Comparison of ENCODE assay signal across 6 cellular contexts in the genomic region with DNA sequence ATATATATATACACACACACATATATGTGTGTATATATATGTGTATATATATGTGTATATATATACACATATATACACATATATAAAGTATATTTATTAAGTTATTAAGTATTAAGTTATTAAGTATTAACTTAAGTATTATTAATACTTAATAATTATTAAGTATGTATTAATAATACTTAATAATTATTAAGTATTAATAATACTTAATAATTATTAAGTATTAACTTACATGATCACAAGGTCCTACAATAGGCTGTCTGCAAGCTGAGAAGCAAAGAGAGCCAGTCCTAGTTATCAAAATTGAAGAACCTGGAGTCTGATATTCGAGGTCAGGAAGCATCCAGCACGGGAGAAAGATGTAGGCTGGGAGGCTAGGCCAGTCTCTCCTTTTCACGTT.
A peak's percentile ranks its signal among the peaks of the same experiment; 100 is the strongest.
DNase-seq lines count a peak whose midpoint lies in the region; ATAC-seq, FAIRE-seq and TF ChIP-seq lines count a peak whose summit lies in the region.
"Not testable (repeated sequence)": the region's sequence is repeated elsewhere in the genome, so short reads cannot be mapped to it uniquely, and the experiment has no call there.

No MANE protein-coding gene starts in this region.

- H3K27me3 ChIP-seq in KMS-11 (ENCODE audit: insufficient read depth, low read depth); pancreas: not testable (repeated sequence)

- not testable (repeated sequence) for H3K9me3 ChIP-seq in pancreas

- WGBS in pancreas, 2 donors, result 68 to 72% methylated on average over 3 of the region's 3 CpGs

- H3K36me3 Mint-ChIP-seq in WTC11, result not testable (repeated sequence)

- H3K9ac ChIP-seq in KMS-11, result not testable (repeated sequence)

- not testable (repeated sequence) for H3K27ac Mint-ChIP-seq in WTC11

- intact Hi-C loops in pancreas (cut with DNase I), result not testable (repeated sequence)

- peaks cover 73% of the 10 kb centered on the region for H3K4me1 ChIP-seq in KMS-11 (ENCODE audit: low read depth, poor library complexity, severe bottlenecking)
- not testable (repeated sequence) for H3K4me1 ChIP-seq in pancreas

- not testable (repeated sequence) for H3K36me3 ChIP-seq in KMS-11 (ENCODE audit: insufficient read depth); pancreas

- peak overlapping the region; percentile 58 for H3K4me2 ChIP-seq in KMS-11

- not testable (repeated sequence) for TF ChIP-seq CTCF in KMS-11 (conservative IDR thresholded peaks at IDR 0.05; ENCODE audit: low read depth, low read length); WTC11 (IDR thresholded peaks at IDR 0.05); pancreas (IDR thresholded peaks at IDR 0.05)

- POLR2A ChIA-PET in WTC11 (lab: Charles Lee), result not testable (repeated sequence)

- not testable (repeated sequence) for H3K9me3 Mint-ChIP-seq in WTC11

- peak; percentile 58 for FAIRE-seq in colon (lab: Jason Lieb, UNC)
- FAIRE-seq in frontal cortex (lab: Jason Lieb, UNC), result peak; percentile 97
- peak; percentile 98 for FAIRE-seq in pancreas (lab: Jason Lieb, UNC)

- H2AFZ ChIP-seq in KMS-11 (ENCODE audit: low read depth), result not testable (repeated sequence)

- ATAC-seq in WTC11, pancreas: not testable (repeated sequence)

- H3K4me1 Mint-ChIP-seq in WTC11, result not testable (repeated sequence)

- CTCF ChIA-PET in WTC11 (lab: Charles Lee), result not testable (repeated sequence)

- H3K27ac ChIP-seq in KMS-11, pancreas: not testable (repeated sequence)

- H3K27me3 Mint-ChIP-seq in WTC11 (ENCODE audit: low read depth), result not testable (repeated sequence)

- H3K4me3 Mint-ChIP-seq in WTC11, result not testable (repeated sequence)

- peak; percentile 8 for DNase-seq in DMS53 (lab: John Stamatoyannopoulos, UW)
- not testable (repeated sequence) for DNase-seq in WTC11 (ENCODE audit: low spot score); frontal cortex (ENCODE audit: low spot score in 2 of 2); pancreas

- H4K20me1 ChIP-seq in KMS-11 (ENCODE audit: insufficient read depth), result not testable (repeated sequence)

- H3K79me2 ChIP-seq in KMS-11 (ENCODE audit: insufficient read depth, low read depth), result not testable (repeated sequence)

- H3K4me3 ChIP-seq in KMS-11 (IDR thresholded peaks at IDR 0.05; ENCODE audit: insufficient read depth, low read depth, low read length); pancreas: not testable (repeated sequence)

TF ChIP-seq in WTC11, 78 proteins besides CTCF, POLR2A, EP300 and RAD21:
- TF ChIP-seq HMGA2 (CRISPR knock-in tag; IDR thresholded peaks at IDR 0.05), result peak; percentile 86; the same call in 1 of the 2 replicates
